In the genomic region with DNA sequence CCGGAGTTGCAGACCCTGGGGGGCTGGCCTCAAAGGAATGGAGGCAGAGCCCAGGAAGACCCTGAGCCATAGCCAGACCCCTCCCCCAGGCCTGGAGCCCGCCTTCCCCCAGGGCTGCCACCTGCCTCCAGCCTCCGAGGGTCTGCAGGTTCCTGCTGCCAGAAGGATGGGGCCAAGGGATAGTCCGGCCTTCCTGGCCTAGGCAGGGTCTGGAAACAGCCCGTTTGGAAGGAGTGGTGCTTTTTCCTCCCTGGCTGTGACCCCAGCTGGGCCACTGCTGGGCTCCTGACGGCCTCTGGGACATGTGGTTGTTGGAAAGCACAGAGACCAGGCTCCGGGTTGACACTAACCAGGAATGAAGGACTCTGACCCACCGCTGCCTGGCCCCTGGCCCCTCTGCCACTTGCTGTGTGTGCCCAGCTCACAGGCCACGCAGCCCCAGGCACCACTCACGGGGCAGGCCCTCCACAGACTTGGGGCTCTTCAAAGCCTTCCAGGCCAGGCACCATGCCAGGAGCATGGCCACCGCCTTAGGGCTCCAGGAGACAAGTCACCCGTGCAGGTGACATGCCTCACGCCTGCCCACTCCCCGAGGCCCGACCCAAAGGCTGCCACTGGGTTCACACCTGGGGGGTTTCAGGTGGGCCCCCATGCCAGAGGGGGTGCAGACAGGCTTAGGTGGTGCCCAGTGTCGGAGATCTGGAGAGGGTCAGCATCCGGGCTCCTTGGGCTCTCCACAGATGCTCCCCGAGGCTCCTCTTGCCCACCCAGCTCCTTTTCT, we compare ENCODE assay signal across 1 cellular context.
A peak's percentile ranks its signal among the peaks of the same experiment; 100 is the strongest.
TF ChIP-seq lines count a peak whose summit lies in the region.

No MANE protein-coding gene starts in this region.

TF ChIP-seq in HCT116, 20 proteins besides CTCF, POLR2A, EP300 and RAD21 (continued from another document):
- TF ChIP-seq, protein P1, sequence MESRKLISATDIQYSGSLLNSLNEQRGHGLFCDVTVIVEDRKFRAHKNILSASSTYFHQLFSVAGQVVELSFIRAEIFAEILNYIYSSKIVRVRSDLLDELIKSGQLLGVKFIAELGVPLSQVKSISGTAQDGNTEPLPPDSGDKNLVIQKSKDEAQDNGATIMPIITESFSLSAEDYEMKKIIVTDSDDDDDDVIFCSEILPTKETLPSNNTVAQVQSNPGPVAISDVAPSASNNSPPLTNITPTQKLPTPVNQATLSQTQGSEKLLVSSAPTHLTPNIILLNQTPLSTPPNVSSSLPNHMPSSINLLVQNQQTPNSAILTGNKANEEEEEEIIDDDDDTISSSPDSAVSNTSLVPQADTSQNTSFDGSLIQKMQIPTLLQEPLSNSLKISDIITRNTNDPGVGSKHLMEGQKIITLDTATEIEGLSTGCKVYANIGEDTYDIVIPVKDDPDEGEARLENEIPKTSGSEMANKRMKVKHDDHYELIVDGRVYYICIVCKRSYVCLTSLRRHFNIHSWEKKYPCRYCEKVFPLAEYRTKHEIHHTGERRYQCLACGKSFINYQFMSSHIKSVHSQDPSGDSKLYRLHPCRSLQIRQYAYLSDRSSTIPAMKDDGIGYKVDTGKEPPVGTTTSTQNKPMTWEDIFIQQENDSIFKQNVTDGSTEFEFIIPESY (IDR thresholded peaks at IDR 0.05; ENCODE audit: extremely low read depth, insufficient replicate concordance, low read length) = no peak
- TF ChIP-seq, protein P2, sequence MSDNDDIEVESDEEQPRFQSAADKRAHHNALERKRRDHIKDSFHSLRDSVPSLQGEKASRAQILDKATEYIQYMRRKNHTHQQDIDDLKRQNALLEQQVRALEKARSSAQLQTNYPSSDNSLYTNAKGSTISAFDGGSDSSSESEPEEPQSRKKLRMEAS (IDR thresholded peaks at IDR 0.05) = no peak
- peak; percentile 61 for TF ChIP-seq TCF7L2 (IDR thresholded peaks at IDR 0.05; ENCODE audit: borderline replicate concordance, extremely low read depth, insufficient read depth, insufficient read length)
- TF ChIP-seq POLR2AphosphoS5 (IDR thresholded peaks at IDR 0.05; ENCODE audit: low read depth, low read length) = no peak
- TF ChIP-seq FOSL1 (IDR thresholded peaks at IDR 0.05; ENCODE audit: low read depth) = no peak
- no peak for TF ChIP-seq EGR1 (IDR thresholded peaks at IDR 0.05; ENCODE audit: low read depth)
